Comparison of ENCODE assay signal across 14 cellular contexts in genomic region chr3:169602482-169602881, GRCh38.
A peak's percentile ranks its signal among the peaks of the same experiment; 100 is the strongest.
DNase-seq lines count a peak whose midpoint lies in the region; ATAC-seq lines count a peak whose summit lies in the region.
"Had no signal": no experiment of that assay in that cellular context is flagged by ENCODE, and none has a peak within 500 bp of the region (broad histone marks: within the 10 kb centered on the region; RNA-seq: fewer than 3 reads in every experiment).

No MANE protein-coding gene starts in this region.

- no peaks in the 10 kb centered on the region for H3K9me3 Mint-ChIP-seq in stimulated activated naive B cell treated with anti-CD40 and anti-IgM and Interleukin-4, amounts not matched to agents 10 μg/mL and 1 μg/mL and 100 μg/mL, for 72 hours
- H3K9me3 Mint-ChIP-seq: CD4-positive, CD25-positive, alpha-beta regulatory T cell had no signal

- H3K27ac Mint-ChIP-seq in stimulated activated naive B cell treated with anti-CD40 and anti-IgM and Interleukin-4, amounts not matched to agents 10 μg/mL and 1 μg/mL and 100 μg/mL, for 72 hours = peak overlapping the region; percentile 14
- H3K27ac Mint-ChIP-seq: CD4-positive, CD25-positive, alpha-beta regulatory T cell had no signal

- peak overlapping the region; percentile 17 to 28 for H3K4me3 Mint-ChIP-seq in stimulated activated naive B cell treated with anti-CD40 and anti-IgM and Interleukin-4, amounts not matched to agents 10 μg/mL and 1 μg/mL and 100 μg/mL, for 72 hours
- H3K4me3 Mint-ChIP-seq: CD4-positive, CD25-positive, alpha-beta regulatory T cell had no signal

- H3K36me3 Mint-ChIP-seq in stimulated activated naive B cell treated with anti-CD40 and anti-IgM and Interleukin-4, amounts not matched to agents 10 μg/mL and 1 μg/mL and 100 μg/mL, for 72 hours = no peaks in the 10 kb centered on the region
- H3K36me3 Mint-ChIP-seq: CD4-positive, CD25-positive, alpha-beta regulatory T cell had no signal

- DNase-seq in germinal center (ENCODE audit: low spot score) (peak; percentile 5), NOMO-1 treated with dmso at 0.1 percent for 144 hours (lab: John Stamatoyannopoulos, UW; ENCODE audit: unreplicated experiment) (no peak), SHP77 (lab: John Stamatoyannopoulos, UW) (no peak)
- peak; percentile 17 for DNase-seq in stimulated activated naive B cell treated with anti-CD40 and anti-IgM and Interleukin-4, amounts not matched to agents 10 μg/mL and 1 μg/mL and 100 μg/mL, for 72 hours
- DNase-seq: Calu3; CD4-positive, CD25-positive, alpha-beta regulatory T cell; DMS 273 treated with DMSO at 0.1 percent for 48 hours; GM23248; IMR-90; Kasumi-1; KBM-7 had no signal

- peaks cover 21 to 31% of the 10 kb centered on the region in 2 donors for H3K4me1 Mint-ChIP-seq in stimulated activated naive B cell treated with anti-CD40 and anti-IgM and Interleukin-4, amounts not matched to agents 10 μg/mL and 1 μg/mL and 100 μg/mL, for 72 hours
- H3K4me1 Mint-ChIP-seq: CD4-positive, CD25-positive, alpha-beta regulatory T cell had no signal

- peak; percentile 58 for ATAC-seq in GM18868 (IDR thresholded peaks at IDR 0.05; ENCODE audit: unreplicated experiment)
- ATAC-seq in HG02884 (IDR thresholded peaks at IDR 0.05; ENCODE audit: unreplicated experiment) = peak; percentile 33
- ATAC-seq in stimulated activated naive B cell treated with anti-CD40 and anti-IgM and Interleukin-4, amounts not matched to agents 10 μg/mL and 1 μg/mL and 100 μg/mL, for 72 hours (replicated peaks) = peak; percentile 83 to 91
- ATAC-seq in GM18858 (IDR thresholded peaks at IDR 0.05; ENCODE audit: unreplicated experiment) = no peak

- no peaks in the 10 kb centered on the region for H3K27me3 Mint-ChIP-seq in stimulated activated naive B cell treated with anti-CD40 and anti-IgM and Interleukin-4, amounts not matched to agents 10 μg/mL and 1 μg/mL and 100 μg/mL, for 72 hours
- H3K27me3 Mint-ChIP-seq: CD4-positive, CD25-positive, alpha-beta regulatory T cell had no signal

Comparison
In these comparisons a context has a peak if more than half of its experiments do, and no peak if none do; other contexts are left out.
1. DNase-seq: peak in germinal center (single experiment) and stimulated activated naive B cell treated with anti-CD40 and anti-IgM and Interleukin-4, amounts not matched to agents 10 μg/mL and 1 μg/mL and 100 μg/mL, for 72 hours (single experiment); none in NOMO-1 treated with dmso at 0.1 percent for 144 hours (single experiment) and SHP77 (0 of 2).